Comparison of ENCODE assay signal across 12 cellular contexts in genomic region chr1:205669341-205670142, GRCh38. TPM values are rescaled to one million over a fixed set of nuclear protein-coding genes. Genes with fewer than 3 reads are reported as not detected.
DNase-seq lines count a peak whose midpoint lies in the region; ATAC-seq and TF ChIP-seq lines count a peak whose summit lies in the region.
"Had no signal": no experiment of that assay in that cellular context is flagged by ENCODE, and none has a peak within 500 bp of the region (broad histone marks: within the 10 kb centered on the region; RNA-seq: fewer than 3 reads in every experiment).

No MANE protein-coding gene starts in this region.

- intact Hi-C loops in HCT116 (cut with micrococcal nuclease) (no loop called here), esophagus muscularis mucosa (cut with DNase I) (no loop called here)

- H3K27me3 Mint-ChIP-seq in activated naive CD8-positive, alpha-beta T cell treated with anti-CD3 and anti-CD28 coated beads, Interleukin-2, amount 50 U/mL, for 24 hours, result peaks cover 11% of the 10 kb centered on the region
- peaks cover 0 to 5% of the 10 kb centered on the region in 2 donors for H3K27me3 Mint-ChIP-seq in natural killer cell treated with Interleukin-12 subunit alpha and Interleukin-12 subunit beta and Interleukin-15 and Interleukin-18, amount 100 ng/mL, for 72 hours

- H3K4me3 ChIP-seq in GM06990 (replicated peaks; ENCODE audit: low read depth, low read length), result peak overlapping the region; percentile 49
- H3K4me3 ChIP-seq in HCT116 (replicated peaks in 1 of 2; ENCODE audit: low read depth in 1 of 2, low read length in 2 of 2), result no peak overlapping the region
- H3K4me3 ChIP-seq in esophagus muscularis mucosa, result no peak overlapping the region

- no TSS peak for BruUV-seq in HCT116 (replicated peaks; lab: Mats Ljungman, UMichigan)

- H3K36me3 Mint-ChIP-seq in activated naive CD8-positive, alpha-beta T cell treated with anti-CD3 and anti-CD28 coated beads, Interleukin-2, amount 50 U/mL, for 24 hours (ENCODE audit: low read depth), result no peaks in the 10 kb centered on the region
- no peaks in the 10 kb centered on the region for H3K36me3 Mint-ChIP-seq in natural killer cell treated with Interleukin-12 subunit alpha and Interleukin-12 subunit beta and Interleukin-15 and Interleukin-18, amount 100 ng/mL, for 72 hours

- no peak for TF ChIP-seq RAD21 in HCT116 (IDR thresholded peaks at IDR 0.05; ENCODE audit: low read depth)

- no peaks in the 10 kb centered on the region for H3K9me3 ChIP-seq in HCT116 (ENCODE audit: control insufficient read depth in 1 of 2, insufficient read depth in 1 of 2, low read depth in 1 of 2, low read length in 2 of 2)
- no peaks in the 10 kb centered on the region for H3K9me3 ChIP-seq in esophagus muscularis mucosa
- H3K9me3 ChIP-seq: neutrophil had no signal

- H3K36me3 ChIP-seq in GM06990 (ENCODE audit: control insufficient read depth, insufficient read depth, low read length) (no peaks in the 10 kb centered on the region), HCT116 (ENCODE audit: control insufficient read depth in 1 of 2, insufficient read depth in 2 of 2, low read length in 2 of 2) (no peaks in the 10 kb centered on the region), esophagus muscularis mucosa (no peaks in the 10 kb centered on the region)
- H3K36me3 ChIP-seq: neutrophil had no signal

- H4K20me1 ChIP-seq in HCT116 (ENCODE audit: insufficient read depth), result no peaks in the 10 kb centered on the region

- 0 out of 2 replicates have a peak overlapping the region, but pooled peaks have one; percentile 2 for H3K9ac ChIP-seq in HCT116 (ENCODE audit: low read length)

- no peaks in the 10 kb centered on the region for H3K9me3 Mint-ChIP-seq in activated naive CD8-positive, alpha-beta T cell treated with anti-CD3 and anti-CD28 coated beads, Interleukin-2, amount 50 U/mL, for 24 hours
- H3K9me3 Mint-ChIP-seq in natural killer cell treated with Interleukin-12 subunit alpha and Interleukin-12 subunit beta and Interleukin-15 and Interleukin-18, amount 100 ng/mL, for 72 hours, result no peaks in the 10 kb centered on the region

- POLR2A ChIA-PET in HCT116 (lab: Charles Lee), result no interaction called here

- CTCF ChIA-PET in HCT116 (lab: Charles Lee), result interaction anchor here (0.6 to 4.8 kb wide), 2 partner anchors 11 to 42 kb away, joined by 4 to 39 read pairs; no protein-coding TSS in a partner anchor

- H3K27ac ChIP-seq in HCT116 (ENCODE audit: low read depth, low read length), result no peak overlapping the region
- no peak overlapping the region for H3K27ac ChIP-seq in esophagus muscularis mucosa (replicated peaks in 1 of 4)
- H3K27ac ChIP-seq: epithelial cell of prostate, neutrophil had no signal

- DNase-seq in GM06990 (ENCODE audit: extremely low read depth, insufficient read length) (peak; percentile 78), HCT116 (ENCODE audit: low read depth, low spot score) (no peak), HuH-7.5 (ENCODE audit: low spot score) (no peak), esophagus muscularis mucosa (ENCODE audit: extremely low spot score) (no peak)
- DNase-seq in activated naive CD8-positive, alpha-beta T cell treated with anti-CD3 and anti-CD28 coated beads, Interleukin-2, amount 50 U/mL, for 24 hours, result no peak
- DNase-seq in natural killer cell treated with Interleukin-12 subunit alpha and Interleukin-12 subunit beta and Interleukin-15 and Interleukin-18, amount 100 ng/mL, for 72 hours (ENCODE audit: low spot score), result no peak
- DNase-seq: activated CD8-positive, alpha-beta memory T cell treated with anti-CD3 and anti-CD28 coated beads, Interleukin-2, amount 50 U/mL, for 4 hours; DMS 273 treated with DMSO at 0.1 percent for 48 hours had no signal

- TF ChIP-seq CTCF in GM06990 (IDR thresholded peaks at IDR 0.05; ENCODE audit: insufficient read depth, low read length, poor library complexity, severe bottlenecking) (no peak), HCT116 (IDR thresholded peaks at IDR 0.05 in 2 of 3, conservative IDR thresholded peaks at IDR 0.05 in 1 of 3; ENCODE audit: borderline replicate concordance in 1 of 3, insufficient read depth in 1 of 3, low read depth in 2 of 3, low read length in 2 of 3) (no peak), esophagus muscularis mucosa (IDR thresholded peaks at IDR 0.05) (no peak)

- H3K27me3 ChIP-seq in GM06990 (replicated peaks; ENCODE audit: control insufficient read depth, insufficient read depth, low read length) (no peaks in the 10 kb centered on the region), HCT116 (ENCODE audit: insufficient read depth, low read length) (no peaks in the 10 kb centered on the region), esophagus muscularis mucosa (peaks cover 0 to 32% (median 0%) of the 10 kb centered on the region in 4 donors)

- ATAC-seq in HCT116 (no peak), GM19328 (IDR thresholded peaks at IDR 0.05; ENCODE audit: unreplicated experiment) (no peak), HG03439 (IDR thresholded peaks at IDR 0.05; ENCODE audit: unreplicated experiment) (no peak)
- ATAC-seq in activated naive CD8-positive, alpha-beta T cell treated with anti-CD3 and anti-CD28 coated beads, Interleukin-2, amount 50 U/mL, for 24 hours, result peak; percentile 42
- peak; percentile 38 to 51 for ATAC-seq in natural killer cell treated with Interleukin-12 subunit alpha and Interleukin-12 subunit beta and Interleukin-15 and Interleukin-18, amount 100 ng/mL, for 72 hours

- H3K79me2 ChIP-seq in HCT116 (ENCODE audit: insufficient read depth, low read length), result peaks cover 13% of the 10 kb centered on the region; the same call in 1 of the 2 replicates

- peaks cover 29% of the 10 kb centered on the region for H3K4me1 Mint-ChIP-seq in activated naive CD8-positive, alpha-beta T cell treated with anti-CD3 and anti-CD28 coated beads, Interleukin-2, amount 50 U/mL, for 24 hours
- peaks cover 0 to 3% of the 10 kb centered on the region in 2 donors for H3K4me1 Mint-ChIP-seq in natural killer cell treated with Interleukin-12 subunit alpha and Interleukin-12 subunit beta and Interleukin-15 and Interleukin-18, amount 100 ng/mL, for 72 hours (ENCODE audit: low read depth in 2 of 2)

- RAD21 ChIA-PET in HCT116 (lab: Charles Lee; ENCODE audit: low non-redundant PET in 1 of 2, low total read pairs in 2 of 2, uncharacterized antibody in 2 of 2, unreplicated experiment in 2 of 2), result no interaction called here

- H3K27ac Mint-ChIP-seq in activated naive CD8-positive, alpha-beta T cell treated with anti-CD3 and anti-CD28 coated beads, Interleukin-2, amount 50 U/mL, for 24 hours, result peak overlapping the region; percentile 14
- no peak overlapping the region for H3K27ac Mint-ChIP-seq in natural killer cell treated with Interleukin-12 subunit alpha and Interleukin-12 subunit beta and Interleukin-15 and Interleukin-18, amount 100 ng/mL, for 72 hours

- no peak for TF ChIP-seq EP300 in esophagus muscularis mucosa (IDR thresholded peaks at IDR 0.05)

- peaks cover 45 to 84% of the 10 kb centered on the region in 2 experiments for H3K4me1 ChIP-seq in HCT116 (ENCODE audit: control insufficient read depth in 1 of 2, insufficient read depth in 2 of 2, low read length in 2 of 2)
- peaks cover 0 to 21% (median 9%) of the 10 kb centered on the region in 4 donors for H3K4me1 ChIP-seq in esophagus muscularis mucosa

- peak overlapping the region; percentile 34 for H3K4me3 Mint-ChIP-seq in activated naive CD8-positive, alpha-beta T cell treated with anti-CD3 and anti-CD28 coated beads, Interleukin-2, amount 50 U/mL, for 24 hours
- peak overlapping the region; percentile 39 for H3K4me3 Mint-ChIP-seq in natural killer cell treated with Interleukin-12 subunit alpha and Interleukin-12 subunit beta and Interleukin-15 and Interleukin-18, amount 100 ng/mL, for 72 hours

- H3K9me2 ChIP-seq in HCT116 (ENCODE audit: insufficient read depth), result no peaks in the 10 kb centered on the region

- WGBS in esophagus muscularis mucosa, result 76% methylated on average over 11 of the region's 20 CpGs

- no peak overlapping the region for H2AFZ ChIP-seq in HCT116 (ENCODE audit: low read depth, low read length, poor library complexity, severe bottlenecking)

- peak overlapping the region; percentile 46 for H3K4me2 ChIP-seq in HCT116 (ENCODE audit: low read length)

- TF ChIP-seq POLR2A in HCT116 (IDR thresholded peaks at IDR 0.05; ENCODE audit: borderline replicate concordance, extremely low read depth, insufficient read depth, insufficient read length) (no peak), esophagus muscularis mucosa (IDR thresholded peaks at IDR 0.05; ENCODE audit: low read depth) (no peak)

TF ChIP-seq in HCT116, 20 proteins besides CTCF, POLR2A, EP300 and RAD21 (continues in another document):
- TF ChIP-seq EGR1 (IDR thresholded peaks at IDR 0.05; ENCODE audit: low read depth) (no peak), ZBTB33 (IDR thresholded peaks at IDR 0.05; ENCODE audit: extremely low read depth, insufficient replicate concordance, low read length) (no peak)

RNA-seq across cellular contexts. Expression of gene SLC45A3, which starts 10.8 kb away (rescaled TPM):
- total RNA-seq in HCT116 (2021; ENCODE audit: unreplicated experiment), result 12.3 TPM
- 11.4 and 12.6 TPM in 2 replicates for polyA plus RNA-seq in HCT116 (2012)
- total RNA-seq in natural killer cell treated with Interleukin-12 subunit alpha and Interleukin-12 subunit beta and Interleukin-15 and Interleukin-18, amount 100 ng/mL, for 72 hours, result 1 to 10 TPM in 1 of 2 donors, under 1 TPM in 1; 0.64 to 5.1 TPM
- total RNA-seq in esophagus muscularis mucosa, result 1 to 10 TPM in 2 of 4 donors, under 1 TPM in 2; 0.86 to 1.7 (median 1.1) TPM

RNA-seq across cellular contexts. Expression of gene ELK4, which starts 37.7 kb away (rescaled TPM):
- total RNA-seq in HCT116 (2021; ENCODE audit: unreplicated experiment), result 46.2 TPM
- polyA plus RNA-seq in HCT116 (2012), result 5.9 and 6.4 TPM in 2 replicates
- 10 to 100 TPM; 78.7 to 97.8 TPM for total RNA-seq in natural killer cell treated with Interleukin-12 subunit alpha and Interleukin-12 subunit beta and Interleukin-15 and Interleukin-18, amount 100 ng/mL, for 72 hours
- 10 to 100 TPM; 18.7 to 23.2 (median 20.5) TPM for total RNA-seq in esophagus muscularis mucosa

Comparison
In these comparisons a context has a peak if more than half of its experiments do, and no peak if none do; other contexts are left out.
1. ATAC-seq: peak in activated naive CD8-positive, alpha-beta T cell treated with anti-CD3 and anti-CD28 coated beads, Interleukin-2, amount 50 U/mL, for 24 hours (single experiment) and natural killer cell treated with Interleukin-12 subunit alpha and Interleukin-12 subunit beta and Interleukin-15 and Interleukin-18, amount 100 ng/mL, for 72 hours (2 of 2); none in HCT116 (single experiment), GM19328 (single experiment) and HG03439 (single experiment).